16 cellular contexts compared by ENCODE assay signal in genomic region chr1:66267211-66267940, GRCh38.
DNase-seq lines count a peak whose midpoint lies in the region; ATAC-seq, FAIRE-seq and TF ChIP-seq lines count a peak whose summit lies in the region.
"Had no signal": no experiment of that assay in that cellular context is flagged by ENCODE, and none has a peak within 500 bp of the region (broad histone marks: within the 10 kb centered on the region; RNA-seq: fewer than 3 reads in every experiment).

No MANE protein-coding gene starts in this region.

- H3K4me3 Mint-ChIP-seq in CD14-positive monocyte, result no peak overlapping the region
- H3K4me3 Mint-ChIP-seq in activated naive CD4-positive, alpha-beta T cell treated with anti-CD3 and anti-CD28 coated beads for 36 hours, result no peak overlapping the region
- H3K4me3 Mint-ChIP-seq: activated CD4-positive, alpha-beta T cell treated with anti-CD3 and anti-CD28 coated beads for 36 hours; T-cell had no signal

- no peak for ATAC-seq in GM19351 (IDR thresholded peaks at IDR 0.05; ENCODE audit: unreplicated experiment)
- ATAC-seq: activated CD4-positive, alpha-beta T cell treated with anti-CD3 and anti-CD28 coated beads for 36 hours; T-cell had no signal

- no peaks in the 10 kb centered on the region for H3K27me3 ChIP-seq in neutrophil

- peaks cover 0 to 2% (median 0%) of the 10 kb centered on the region in 3 donors for H3K27me3 Mint-ChIP-seq in CD14-positive monocyte (ENCODE audit: low read depth in 3 of 3)
- H3K27me3 Mint-ChIP-seq in activated naive CD4-positive, alpha-beta T cell treated with anti-CD3 and anti-CD28 coated beads for 36 hours (ENCODE audit: low read depth), result no peaks in the 10 kb centered on the region
- H3K27me3 Mint-ChIP-seq: activated CD4-positive, alpha-beta T cell treated with anti-CD3 and anti-CD28 coated beads for 36 hours; T-cell had no signal

- H3K27ac Mint-ChIP-seq in CD14-positive monocyte, result peak overlapping the region; percentile 31 to 84 (median 70)
- no peak overlapping the region for H3K27ac Mint-ChIP-seq in activated naive CD4-positive, alpha-beta T cell treated with anti-CD3 and anti-CD28 coated beads for 36 hours
- H3K27ac Mint-ChIP-seq: activated CD4-positive, alpha-beta T cell treated with anti-CD3 and anti-CD28 coated beads for 36 hours; T-cell had no signal

- H3K4me1 Mint-ChIP-seq in CD14-positive monocyte, result peaks cover 53% of the 10 kb centered on the region
- peaks cover 64% of the 10 kb centered on the region for H3K4me1 Mint-ChIP-seq in activated naive CD4-positive, alpha-beta T cell treated with anti-CD3 and anti-CD28 coated beads for 36 hours (ENCODE audit: low read depth)

- peak overlapping the region in 1 of 2 experiments; percentile 16 for H3K4me3 ChIP-seq in neutrophil (ENCODE audit: low read depth in 1 of 2, low read length in 1 of 2)
- H3K4me3 ChIP-seq: HAP-1 had no signal

- CTCF ChIA-PET in activated naive CD4-positive, alpha-beta T cell treated with anti-CD3 and anti-CD28 coated beads for 36 hours (lab: Charles Lee), result interaction anchor here (1.0 to 1.6 kb wide), 4 partner anchors 15 to 175 kb away, joined by 3 to 5 read pairs (median 4); no protein-coding TSS in a partner anchor
- CTCF ChIA-PET in HEK293T (lab: Yijun Ruan, JAX), result no interaction called here

- peak; percentile 18 for FAIRE-seq in endometrium (lab: Jason Lieb, UNC)

- intact Hi-C loops in CD14-positive monocyte (cut with micrococcal nuclease), result no loop called here
- intact Hi-C loops in activated naive CD4-positive, alpha-beta T cell treated with anti-CD3 and anti-CD28 coated beads for 36 hours (cut with micrococcal nuclease), result no loop called here

- H3K9me3 Mint-ChIP-seq in CD14-positive monocyte, result peaks cover 0 to 3% (median 0%) of the 10 kb centered on the region in 7 donors
- H3K9me3 Mint-ChIP-seq in activated naive CD4-positive, alpha-beta T cell treated with anti-CD3 and anti-CD28 coated beads for 36 hours, result no peaks in the 10 kb centered on the region
- H3K9me3 Mint-ChIP-seq: T-cell had no signal

- peaks cover 35 to 36% of the 10 kb centered on the region in 2 experiments for H3K4me1 ChIP-seq in neutrophil (ENCODE audit: control insufficient read depth in 1 of 2, insufficient read depth in 1 of 2, low read depth in 1 of 2, low read length in 1 of 2)

- no peaks in the 10 kb centered on the region for H3K36me3 Mint-ChIP-seq in CD14-positive monocyte
- no peaks in the 10 kb centered on the region for H3K36me3 Mint-ChIP-seq in activated naive CD4-positive, alpha-beta T cell treated with anti-CD3 and anti-CD28 coated beads for 36 hours (ENCODE audit: low read depth)
- H3K36me3 Mint-ChIP-seq: T-cell had no signal

- no peaks in the 10 kb centered on the region for H3K36me3 ChIP-seq in neutrophil
- H3K36me3 ChIP-seq: HAP-1 had no signal

- POLR2A ChIA-PET in HEK293T (lab: Yijun Ruan, JAX), result interaction anchor here (1.2 to 1.6 kb wide), 2 partner anchors 64 to 65 kb away, joined by 4 read pairs; no protein-coding TSS in a partner anchor

- no peak for DNase-seq in CD14-positive monocyte (ENCODE audit: low spot score)
- peak; percentile 73 for DNase-seq in NCI-H2227 (lab: John Stamatoyannopoulos, UW; ENCODE audit: unreplicated experiment)
- DNase-seq in activated naive CD4-positive, alpha-beta T cell treated with anti-CD3 and anti-CD28 coated beads for 36 hours, result no peak
- DNase-seq in HEK293T (ENCODE audit: extremely low spot score), result no peak
- no peak for DNase-seq in GM19240 (ENCODE audit: insufficient read length, low spot score)
- DNase-seq: activated CD4-positive, alpha-beta T cell treated with anti-CD3 and anti-CD28 coated beads for 36 hours; DMS153; KG1; midbrain; NCI-H1436; occipital lobe; T-cell had no signal

- H3K27ac ChIP-seq in neutrophil, result peak overlapping the region; percentile 59

- no peak for TF ChIP-seq CTCF in CD14-positive monocyte (IDR thresholded peaks at IDR 0.05)
- no peak for TF ChIP-seq CTCF in neutrophil (IDR thresholded peaks at IDR 0.05)

- H3K9me3 ChIP-seq in neutrophil, result no peaks in the 10 kb centered on the region
- H3K9me3 ChIP-seq: HAP-1 had no signal

TF ChIP-seq in HEK293T, 16 proteins besides CTCF, POLR2A, EP300 and RAD21:
- TF ChIP-seq CTBP1 (IDR thresholded peaks at IDR 0.05; ENCODE audit: borderline replicate concordance) (no peak), SUZ12 (IDR thresholded peaks at IDR 0.05) (no peak), FOXK2 (IDR thresholded peaks at IDR 0.05) (no peak), FOXM1 (IDR thresholded peaks at IDR 0.05; ENCODE audit: borderline replicate concordance) (no peak), ELF4 (IDR thresholded peaks at IDR 0.05) (no peak)
